ENCODE assay signal across 8 cellular contexts in genomic region chr22:36156515-36157419, GRCh38. TPM values are rescaled to one million over a fixed set of nuclear protein-coding genes. Genes with fewer than 3 reads are reported as not detected.
A peak's percentile ranks its signal among the peaks of the same experiment; 100 is the strongest.
DNase-seq lines count a peak whose midpoint lies in the region; ATAC-seq and TF ChIP-seq lines count a peak whose summit lies in the region.

No MANE protein-coding gene starts in this region.

- H3K27ac ChIP-seq in Peyer's patch: peak overlapping the region; percentile 87 to 92 (median 90)

- H3K27ac Mint-ChIP-seq in neural crest cell (ENCODE audit: unreplicated experiment): peak overlapping the region; percentile 96
- peak overlapping the region; percentile 99 for H3K27ac Mint-ChIP-seq in stimulated activated naive CD8-positive, alpha-beta T cell treated with anti-CD3 and anti-CD28 coated beads, Interleukin-15, Interleukin-2, amounts not matched to agents 100 ng/mL and 50 ng/mL, for 24 hours

- H3K27me3 ChIP-seq in Peyer's patch: no peaks in the 10 kb centered on the region

- H3K4me3 Mint-ChIP-seq in neural crest cell: no peak overlapping the region
- H3K4me3 Mint-ChIP-seq in stimulated activated naive CD8-positive, alpha-beta T cell treated with anti-CD3 and anti-CD28 coated beads, Interleukin-15, Interleukin-2, amounts not matched to agents 100 ng/mL and 50 ng/mL, for 24 hours: peak overlapping the region; percentile 86

- no peaks in the 10 kb centered on the region for H3K36me3 Mint-ChIP-seq in neural crest cell (ENCODE audit: low read depth)
- peaks cover 8% of the 10 kb centered on the region for H3K36me3 Mint-ChIP-seq in stimulated activated naive CD8-positive, alpha-beta T cell treated with anti-CD3 and anti-CD28 coated beads, Interleukin-15, Interleukin-2, amounts not matched to agents 100 ng/mL and 50 ng/mL, for 24 hours (ENCODE audit: low read depth)

- H3K27me3 Mint-ChIP-seq in neural crest cell (ENCODE audit: low read depth): peaks cover 4% of the 10 kb centered on the region
- H3K27me3 Mint-ChIP-seq in stimulated activated naive CD8-positive, alpha-beta T cell treated with anti-CD3 and anti-CD28 coated beads, Interleukin-15, Interleukin-2, amounts not matched to agents 100 ng/mL and 50 ng/mL, for 24 hours: no peaks in the 10 kb centered on the region

- peaks cover 15% of the 10 kb centered on the region for H3K4me1 Mint-ChIP-seq in neural crest cell
- peaks cover 98% of the 10 kb centered on the region for H3K4me1 Mint-ChIP-seq in stimulated activated naive CD8-positive, alpha-beta T cell treated with anti-CD3 and anti-CD28 coated beads, Interleukin-15, Interleukin-2, amounts not matched to agents 100 ng/mL and 50 ng/mL, for 24 hours (ENCODE audit: low read depth)

- DNase-seq in GDM1 (lab: John Stamatoyannopoulos, UW) (peak; percentile 77), Peyer's patch (peak; percentile 67 to 87 (median 67)), activated gamma-delta T cell (lab: John Stamatoyannopoulos, UW) (peak; percentile 29), fibroblast of the conjunctiva (ENCODE audit: low read depth) (peak; percentile 58), neural crest cell (ENCODE audit: low read depth, low spot score) (no peak), NCI-H2171 (lab: John Stamatoyannopoulos, UW) (no peak)

- H3K36me3 ChIP-seq in Peyer's patch: no peaks in the 10 kb centered on the region

- no peak for ATAC-seq in GM21529 (IDR thresholded peaks at IDR 0.05; ENCODE audit: unreplicated experiment)

- no peaks in the 10 kb centered on the region for H3K9me3 Mint-ChIP-seq in neural crest cell
- peaks cover 5% of the 10 kb centered on the region for H3K9me3 Mint-ChIP-seq in stimulated activated naive CD8-positive, alpha-beta T cell treated with anti-CD3 and anti-CD28 coated beads, Interleukin-15, Interleukin-2, amounts not matched to agents 100 ng/mL and 50 ng/mL, for 24 hours

- peak in 1 of 2 donors; percentile 12 for TF ChIP-seq POLR2A in Peyer's patch (IDR thresholded peaks at IDR 0.05)

- no peaks in the 10 kb centered on the region for H3K9me3 ChIP-seq in Peyer's patch

- TF ChIP-seq CTCF in Peyer's patch (IDR thresholded peaks at IDR 0.05): no peak
- TF ChIP-seq CTCF in neural crest cell (conservative IDR thresholded peaks at IDR 0.05): no peak

- peak overlapping the region; percentile 26 to 62 (median 46) for H3K4me3 ChIP-seq in Peyer's patch

- H3K4me1 ChIP-seq in Peyer's patch: peaks cover 0 to 58% (median 43%) of the 10 kb centered on the region in 4 donors

RNA-seq across cellular contexts. Expression of gene APOL3, which starts 3.8 kb away (rescaled TPM):
- total RNA-seq in Peyer's patch (10 to 100 TPM; 14.8 to 98.2 (median 16.5) TPM), neural crest cell (not detected in 2 replicates)

RNA-seq across cellular contexts. Expression of gene APOL4, which starts 44.8 kb away (rescaled TPM):
- 1 to 10 TPM in 2 of 4 donors, under 1 TPM in 1, not detected in 1; 0.35 to 3.3 (median 2.5) TPM for total RNA-seq in Peyer's patch
- total RNA-seq in neural crest cell: not detected in 2 replicates

Comparison
In these comparisons a context has a peak if more than half of its experiments do, and no peak if none do; other contexts are left out.
1. DNase-seq: peak in GDM1 (single experiment), Peyer's patch (3 of 3), activated gamma-delta T cell (single experiment) and fibroblast of the conjunctiva (single experiment); none in neural crest cell (single experiment) and NCI-H2171 (single experiment).
2. RNA of gene APOL3, which starts 3.8 kb away (total RNA-seq): 14.8 to 98.2 TPM in Peyer's patch; not detected in neural crest cell; every median in the first group is over 10 times any median in the second.